In the genomic region with DNA sequence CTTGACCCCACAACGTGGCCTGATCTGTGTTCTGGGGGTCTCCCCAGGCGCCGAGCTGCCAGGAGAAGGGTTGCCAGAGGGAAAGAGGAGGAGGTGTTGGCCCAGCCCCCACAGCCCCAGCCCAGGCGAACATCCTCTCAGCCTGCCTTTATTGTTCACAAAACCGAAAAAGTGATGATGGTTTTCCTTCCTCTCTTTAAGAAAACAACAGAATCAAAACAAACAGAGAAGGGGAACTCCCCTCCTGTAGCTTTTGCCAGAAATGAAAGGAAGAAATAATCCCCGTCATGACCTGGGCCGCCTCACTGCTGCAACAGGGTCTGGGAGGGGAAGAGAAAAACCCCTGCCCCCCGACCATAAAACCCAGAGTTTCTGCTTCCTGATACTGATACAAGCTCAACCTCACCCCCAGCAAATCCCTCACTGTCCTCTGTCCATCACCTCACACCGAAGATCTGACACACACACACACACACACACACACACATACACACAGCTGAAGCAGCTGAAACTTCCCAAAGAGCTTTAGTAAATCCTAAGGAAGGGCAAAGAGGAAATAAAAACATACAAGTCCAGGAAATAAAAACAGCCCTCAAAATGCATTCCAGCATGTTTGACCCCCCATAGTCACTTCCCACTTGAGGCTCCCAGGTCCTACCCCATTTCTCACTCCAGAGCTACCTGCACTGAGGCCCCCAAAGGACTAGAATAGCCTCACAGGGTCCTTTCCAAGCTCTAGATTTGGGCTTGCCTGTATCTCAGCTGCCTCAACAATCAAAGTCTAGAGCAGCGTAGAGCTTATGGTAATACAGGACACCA, we compare ENCODE assay signal across 1 cellular context.
TF ChIP-seq lines count a peak whose summit lies in the region.

No MANE protein-coding gene starts in this region.

TF ChIP-seq in WTC11, 78 proteins besides CTCF, POLR2A, EP300 and RAD21 (continued from another document):
- TF ChIP-seq, protein P1, sequence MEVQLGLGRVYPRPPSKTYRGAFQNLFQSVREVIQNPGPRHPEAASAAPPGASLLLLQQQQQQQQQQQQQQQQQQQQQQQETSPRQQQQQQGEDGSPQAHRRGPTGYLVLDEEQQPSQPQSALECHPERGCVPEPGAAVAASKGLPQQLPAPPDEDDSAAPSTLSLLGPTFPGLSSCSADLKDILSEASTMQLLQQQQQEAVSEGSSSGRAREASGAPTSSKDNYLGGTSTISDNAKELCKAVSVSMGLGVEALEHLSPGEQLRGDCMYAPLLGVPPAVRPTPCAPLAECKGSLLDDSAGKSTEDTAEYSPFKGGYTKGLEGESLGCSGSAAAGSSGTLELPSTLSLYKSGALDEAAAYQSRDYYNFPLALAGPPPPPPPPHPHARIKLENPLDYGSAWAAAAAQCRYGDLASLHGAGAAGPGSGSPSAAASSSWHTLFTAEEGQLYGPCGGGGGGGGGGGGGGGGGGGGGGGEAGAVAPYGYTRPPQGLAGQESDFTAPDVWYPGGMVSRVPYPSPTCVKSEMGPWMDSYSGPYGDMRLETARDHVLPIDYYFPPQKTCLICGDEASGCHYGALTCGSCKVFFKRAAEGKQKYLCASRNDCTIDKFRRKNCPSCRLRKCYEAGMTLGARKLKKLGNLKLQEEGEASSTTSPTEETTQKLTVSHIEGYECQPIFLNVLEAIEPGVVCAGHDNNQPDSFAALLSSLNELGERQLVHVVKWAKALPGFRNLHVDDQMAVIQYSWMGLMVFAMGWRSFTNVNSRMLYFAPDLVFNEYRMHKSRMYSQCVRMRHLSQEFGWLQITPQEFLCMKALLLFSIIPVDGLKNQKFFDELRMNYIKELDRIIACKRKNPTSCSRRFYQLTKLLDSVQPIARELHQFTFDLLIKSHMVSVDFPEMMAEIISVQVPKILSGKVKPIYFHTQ (CRISPR knock-in tag; IDR thresholded peaks at IDR 0.05): no peak
- TF ChIP-seq, protein P2, sequence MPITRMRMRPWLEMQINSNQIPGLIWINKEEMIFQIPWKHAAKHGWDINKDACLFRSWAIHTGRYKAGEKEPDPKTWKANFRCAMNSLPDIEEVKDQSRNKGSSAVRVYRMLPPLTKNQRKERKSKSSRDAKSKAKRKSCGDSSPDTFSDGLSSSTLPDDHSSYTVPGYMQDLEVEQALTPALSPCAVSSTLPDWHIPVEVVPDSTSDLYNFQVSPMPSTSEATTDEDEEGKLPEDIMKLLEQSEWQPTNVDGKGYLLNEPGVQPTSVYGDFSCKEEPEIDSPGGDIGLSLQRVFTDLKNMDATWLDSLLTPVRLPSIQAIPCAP (CRISPR knock-in tag; IDR thresholded peaks at IDR 0.05): no peak
- TF ChIP-seq, protein P3, sequence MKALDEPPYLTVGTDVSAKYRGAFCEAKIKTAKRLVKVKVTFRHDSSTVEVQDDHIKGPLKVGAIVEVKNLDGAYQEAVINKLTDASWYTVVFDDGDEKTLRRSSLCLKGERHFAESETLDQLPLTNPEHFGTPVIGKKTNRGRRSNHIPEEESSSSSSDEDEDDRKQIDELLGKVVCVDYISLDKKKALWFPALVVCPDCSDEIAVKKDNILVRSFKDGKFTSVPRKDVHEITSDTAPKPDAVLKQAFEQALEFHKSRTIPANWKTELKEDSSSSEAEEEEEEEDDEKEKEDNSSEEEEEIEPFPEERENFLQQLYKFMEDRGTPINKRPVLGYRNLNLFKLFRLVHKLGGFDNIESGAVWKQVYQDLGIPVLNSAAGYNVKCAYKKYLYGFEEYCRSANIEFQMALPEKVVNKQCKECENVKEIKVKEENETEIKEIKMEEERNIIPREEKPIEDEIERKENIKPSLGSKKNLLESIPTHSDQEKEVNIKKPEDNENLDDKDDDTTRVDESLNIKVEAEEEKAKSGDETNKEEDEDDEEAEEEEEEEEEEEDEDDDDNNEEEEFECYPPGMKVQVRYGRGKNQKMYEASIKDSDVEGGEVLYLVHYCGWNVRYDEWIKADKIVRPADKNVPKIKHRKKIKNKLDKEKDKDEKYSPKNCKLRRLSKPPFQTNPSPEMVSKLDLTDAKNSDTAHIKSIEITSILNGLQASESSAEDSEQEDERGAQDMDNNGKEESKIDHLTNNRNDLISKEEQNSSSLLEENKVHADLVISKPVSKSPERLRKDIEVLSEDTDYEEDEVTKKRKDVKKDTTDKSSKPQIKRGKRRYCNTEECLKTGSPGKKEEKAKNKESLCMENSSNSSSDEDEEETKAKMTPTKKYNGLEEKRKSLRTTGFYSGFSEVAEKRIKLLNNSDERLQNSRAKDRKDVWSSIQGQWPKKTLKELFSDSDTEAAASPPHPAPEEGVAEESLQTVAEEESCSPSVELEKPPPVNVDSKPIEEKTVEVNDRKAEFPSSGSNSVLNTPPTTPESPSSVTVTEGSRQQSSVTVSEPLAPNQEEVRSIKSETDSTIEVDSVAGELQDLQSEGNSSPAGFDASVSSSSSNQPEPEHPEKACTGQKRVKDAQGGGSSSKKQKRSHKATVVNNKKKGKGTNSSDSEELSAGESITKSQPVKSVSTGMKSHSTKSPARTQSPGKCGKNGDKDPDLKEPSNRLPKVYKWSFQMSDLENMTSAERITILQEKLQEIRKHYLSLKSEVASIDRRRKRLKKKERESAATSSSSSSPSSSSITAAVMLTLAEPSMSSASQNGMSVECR (CRISPR knock-in tag; IDR thresholded peaks at IDR 0.05; ENCODE audit: borderline replicate concordance): no peak
- TF ChIP-seq ETV6 (CRISPR knock-in tag; IDR thresholded peaks at IDR 0.05): no peak
